Comparison of ENCODE assay signal across 1 cellular context in genomic region chr14:73785834-73786631, GRCh38.
A peak's percentile ranks its signal among the peaks of the same experiment; 100 is the strongest.
TF ChIP-seq lines count a peak whose summit lies in the region.

No MANE protein-coding gene starts in this region.

TF ChIP-seq in HCT116, 20 proteins besides CTCF, POLR2A, EP300 and RAD21:
- TF ChIP-seq ATF3 (IDR thresholded peaks at IDR 0.05) (no peak), CBX3 (IDR thresholded peaks at IDR 0.05; ENCODE audit: low read depth) (no peak), FOSL1 (IDR thresholded peaks at IDR 0.05; ENCODE audit: low read depth) (no peak), EZH2phosphoT487 (IDR thresholded peaks at IDR 0.05; ENCODE audit: borderline replicate concordance) (no peak), SIN3A (IDR thresholded peaks at IDR 0.05; ENCODE audit: low read depth) (peak; percentile 26; the same call in 1 of the 2 replicates), EGR1 (IDR thresholded peaks at IDR 0.05; ENCODE audit: low read depth) (no peak), SRF (IDR thresholded peaks at IDR 0.05; ENCODE audit: low read depth) (no peak), ZBTB33 (IDR thresholded peaks at IDR 0.05; ENCODE audit: extremely low read depth, insufficient replicate concordance, low read length) (no peak), CEBPB (IDR thresholded peaks at IDR 0.05; ENCODE audit: low read depth) (peak; percentile 95), REST (IDR thresholded peaks at IDR 0.05; ENCODE audit: low read depth) (no peak), SP1 (IDR thresholded peaks at IDR 0.05; ENCODE audit: low read depth) (no peak), ELF1 (IDR thresholded peaks at IDR 0.05; ENCODE audit: borderline replicate concordance, low read depth) (no peak), EZH2 (IDR thresholded peaks at IDR 0.05) (no peak), YY1 (IDR thresholded peaks at IDR 0.05; ENCODE audit: extremely low read depth, insufficient replicate concordance, low read depth, low read length) (no peak), TCF7L2 (IDR thresholded peaks at IDR 0.05; ENCODE audit: borderline replicate concordance, extremely low read depth, insufficient read depth, insufficient read length) (no peak), ZFX (IDR thresholded peaks at IDR 0.05) (no peak), MAX (IDR thresholded peaks at IDR 0.05) (peak; percentile 66), JUND (IDR thresholded peaks at IDR 0.05) (no peak), ZNF274 (IDR thresholded peaks at IDR 0.05; ENCODE audit: low read depth, low read length) (no peak), POLR2AphosphoS5 (IDR thresholded peaks at IDR 0.05; ENCODE audit: low read depth, low read length) (peak; percentile 27; the same call in 1 of the 2 replicates)
